In the genomic region with DNA sequence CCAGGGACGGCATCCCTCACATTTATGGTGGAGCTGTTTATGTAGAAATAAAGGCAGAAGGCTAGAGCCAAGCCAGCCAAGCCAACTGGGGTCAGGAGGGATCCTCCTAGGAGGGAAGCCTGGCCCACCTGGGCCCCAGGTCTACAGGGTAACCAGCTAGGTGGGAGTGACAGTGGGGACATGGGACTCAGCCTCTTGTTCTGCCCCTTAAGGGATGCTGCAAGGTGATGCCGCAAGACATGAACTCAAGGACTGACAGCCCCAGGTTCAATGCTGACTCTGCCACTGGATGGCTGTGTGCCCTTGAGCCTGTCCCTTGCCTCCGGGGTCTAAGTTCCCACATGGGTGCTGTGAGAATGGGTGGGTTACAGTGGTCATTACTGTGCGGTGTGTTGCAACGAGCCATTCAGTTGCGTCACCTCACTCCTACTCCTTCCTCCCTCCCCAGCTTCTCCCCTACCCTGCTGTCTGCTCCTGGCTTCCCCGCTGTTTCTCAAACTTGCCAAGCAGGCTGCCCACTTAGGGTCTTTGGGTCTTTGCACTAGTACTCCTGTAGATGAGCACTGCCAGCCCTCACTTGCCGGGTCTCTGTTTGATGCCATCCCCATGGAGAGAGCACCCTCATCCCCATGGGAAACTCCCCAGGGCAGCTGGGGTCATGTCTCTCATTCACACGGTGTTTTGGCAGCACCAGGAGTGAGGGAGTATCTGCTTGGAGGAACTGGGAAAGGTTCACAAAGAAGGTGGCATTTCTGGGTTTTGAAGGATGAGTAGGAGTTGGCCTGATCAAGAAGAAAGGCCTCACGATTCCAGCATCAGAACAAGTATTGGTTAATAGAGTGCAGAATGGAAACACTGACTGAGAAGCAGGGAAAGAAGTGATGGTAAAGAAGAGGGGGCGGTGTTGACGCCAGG, we compare ENCODE assay signal across 17 cellular contexts. TPM values are rescaled to one million over a fixed set of nuclear protein-coding genes. Genes with fewer than 3 reads are reported as not detected.
DNase-seq lines count a peak whose midpoint lies in the region; ATAC-seq and TF ChIP-seq lines count a peak whose summit lies in the region.
"Had no signal": no experiment of that assay in that cellular context is flagged by ENCODE, and none has a peak within 500 bp of the region (broad histone marks: within the 10 kb centered on the region; RNA-seq: fewer than 3 reads in every experiment).

No MANE protein-coding gene starts in this region.

- no peak for DNase-seq in activated naive CD4-positive, alpha-beta T cell treated with anti-CD3 and anti-CD28 coated beads, Interleukin-2, amount 10 ng/mL, durations not matched to agents 7 days and 5 days
- DNase-seq in NB4 (ENCODE audit: low read depth) (peak; percentile 78), fibroblast of pulmonary artery (ENCODE audit: low read depth) (peak; percentile 42), sigmoid colon (peak; percentile 39), esophagus muscularis mucosa (ENCODE audit: extremely low spot score) (no peak)
- DNase-seq: COR-L47, EL, H9, NCI-H1930, NCI-H2171, NCI-H446 treated with DMSO at 0.1 percent for 48 hours, NCI-H82 had no signal

- no peaks in the 10 kb centered on the region for H3K9me3 Mint-ChIP-seq in activated naive CD4-positive, alpha-beta T cell treated with anti-CD3 and anti-CD28 coated beads, Interleukin-2, amount 50 U/mL, for 24 hours
- H3K9me3 Mint-ChIP-seq in activated naive CD4-positive, alpha-beta T cell treated with anti-CD3 and anti-CD28 coated beads, Interleukin-2, amount 10 ng/mL, durations not matched to agents 7 days and 5 days: no peaks in the 10 kb centered on the region

- peaks cover 7% of the 10 kb centered on the region for H3K27me3 Mint-ChIP-seq in activated naive CD4-positive, alpha-beta T cell treated with anti-CD3 and anti-CD28 coated beads, Interleukin-2, amount 50 U/mL, for 24 hours
- peaks cover 83% of the 10 kb centered on the region for H3K27me3 Mint-ChIP-seq in activated naive CD4-positive, alpha-beta T cell treated with anti-CD3 and anti-CD28 coated beads, Interleukin-2, amount 10 ng/mL, durations not matched to agents 7 days and 5 days

- TF ChIP-seq EP300 in sigmoid colon (IDR thresholded peaks at IDR 0.05): no peak
- no peak for TF ChIP-seq EP300 in esophagus muscularis mucosa (IDR thresholded peaks at IDR 0.05)

- H3K27ac ChIP-seq in sigmoid colon (no peak overlapping the region), esophagus muscularis mucosa (replicated peaks in 1 of 4) (no peak overlapping the region)
- H3K27ac ChIP-seq: A549, C4-2B had no signal

- H3K27me3 ChIP-seq in sigmoid colon: peaks cover 0 to 14% (median 0%) of the 10 kb centered on the region in 3 donors
- H3K27me3 ChIP-seq in esophagus muscularis mucosa: peaks cover 0 to 29% (median 0%) of the 10 kb centered on the region in 4 donors

- 83 to 89% methylated on average over 12 of the region's 12 CpGs for WGBS in sigmoid colon, 2 donors
- WGBS in esophagus muscularis mucosa: 78% methylated on average over 9 of the region's 12 CpGs

- ATAC-seq in GM18505 (IDR thresholded peaks at IDR 0.05; ENCODE audit: unreplicated experiment) (no peak), HG03097 (IDR thresholded peaks at IDR 0.05; ENCODE audit: low FRiP score, unreplicated experiment) (no peak)
- ATAC-seq: A549 had no signal

- TF ChIP-seq POLR2A in NB4 (IDR thresholded peaks at IDR 0.05; ENCODE audit: extremely low read depth, insufficient read length): no peak
- TF ChIP-seq POLR2A in sigmoid colon (IDR thresholded peaks at IDR 0.05): no peak
- no peak for TF ChIP-seq POLR2A in GM18505 (IDR thresholded peaks at IDR 0.05; ENCODE audit: borderline replicate concordance, extremely low read depth, insufficient read depth, insufficient read length)
- TF ChIP-seq POLR2A in esophagus muscularis mucosa (IDR thresholded peaks at IDR 0.05; ENCODE audit: low read depth): no peak

- intact Hi-C loops in sigmoid colon (cut with DNase I): no loop called here
- intact Hi-C loops in esophagus muscularis mucosa (cut with DNase I): no loop called here

- no peaks in the 10 kb centered on the region for H3K36me3 ChIP-seq in sigmoid colon
- H3K36me3 ChIP-seq in esophagus muscularis mucosa: no peaks in the 10 kb centered on the region

- H3K4me3 Mint-ChIP-seq in activated naive CD4-positive, alpha-beta T cell treated with anti-CD3 and anti-CD28 coated beads, Interleukin-2, amount 50 U/mL, for 24 hours: no peak overlapping the region
- no peak overlapping the region for H3K4me3 Mint-ChIP-seq in activated naive CD4-positive, alpha-beta T cell treated with anti-CD3 and anti-CD28 coated beads, Interleukin-2, amount 10 ng/mL, durations not matched to agents 7 days and 5 days
- H3K4me3 Mint-ChIP-seq: H9 had no signal

- H3K4me1 ChIP-seq in sigmoid colon (no peaks in the 10 kb centered on the region), esophagus muscularis mucosa (peaks cover 0 to 8% (median 2%) of the 10 kb centered on the region in 4 donors)

- CTCF ChIA-PET in activated naive CD4-positive, alpha-beta T cell treated with anti-CD3 and anti-CD28 coated beads, Interleukin-2, amount 10 ng/mL, durations not matched to agents 7 days and 5 days (lab: Charles Lee): no interaction called here

- TF ChIP-seq CTCF in NB4 (IDR thresholded peaks at IDR 0.05; ENCODE audit: low read depth, low read length) (no peak), fibroblast of pulmonary artery (IDR thresholded peaks at IDR 0.05; ENCODE audit: low read length, missing control alignments) (no peak), sigmoid colon (IDR thresholded peaks at IDR 0.05) (no peak), esophagus muscularis mucosa (IDR thresholded peaks at IDR 0.05) (no peak)

- no peak overlapping the region for H3K4me3 ChIP-seq in NB4 (ENCODE audit: low read depth, low read length)
- no peak overlapping the region for H3K4me3 ChIP-seq in fibroblast of pulmonary artery (replicated peaks; ENCODE audit: low read depth, low read length)
- H3K4me3 ChIP-seq in sigmoid colon: no peak overlapping the region
- no peak overlapping the region for H3K4me3 ChIP-seq in esophagus muscularis mucosa
- H3K4me3 ChIP-seq: A549 had no signal

- no peaks in the 10 kb centered on the region for H3K36me3 Mint-ChIP-seq in activated naive CD4-positive, alpha-beta T cell treated with anti-CD3 and anti-CD28 coated beads, Interleukin-2, amount 50 U/mL, for 24 hours
- no peaks in the 10 kb centered on the region for H3K36me3 Mint-ChIP-seq in activated naive CD4-positive, alpha-beta T cell treated with anti-CD3 and anti-CD28 coated beads, Interleukin-2, amount 10 ng/mL, durations not matched to agents 7 days and 5 days

- no peaks in the 10 kb centered on the region for H3K4me1 Mint-ChIP-seq in activated naive CD4-positive, alpha-beta T cell treated with anti-CD3 and anti-CD28 coated beads, Interleukin-2, amount 50 U/mL, for 24 hours
- no peaks in the 10 kb centered on the region for H3K4me1 Mint-ChIP-seq in activated naive CD4-positive, alpha-beta T cell treated with anti-CD3 and anti-CD28 coated beads, Interleukin-2, amount 10 ng/mL, durations not matched to agents 7 days and 5 days

- H3K27ac Mint-ChIP-seq in activated naive CD4-positive, alpha-beta T cell treated with anti-CD3 and anti-CD28 coated beads, Interleukin-2, amount 50 U/mL, for 24 hours: peak overlapping the region; percentile 24
- no peak overlapping the region for H3K27ac Mint-ChIP-seq in activated naive CD4-positive, alpha-beta T cell treated with anti-CD3 and anti-CD28 coated beads, Interleukin-2, amount 10 ng/mL, durations not matched to agents 7 days and 5 days

- H3K9me3 ChIP-seq in sigmoid colon (no peaks in the 10 kb centered on the region), esophagus muscularis mucosa (no peaks in the 10 kb centered on the region)
- H3K9me3 ChIP-seq: A549 had no signal

RNA-seq across cellular contexts. Expression of a gene that starts 43.0 kb away (rescaled TPM):
- total RNA-seq in sigmoid colon (10 to 100 TPM; 16.1 to 25.7 (median 20.5) TPM), esophagus muscularis mucosa (10 to 100 TPM; 28.7 to 40.7 (median 35.5) TPM)
- 10 to 100 TPM in 1 of 3 donors, 1 to 10 TPM in 2; 8.3 to 13.6 (median 8.4) TPM for polyA plus RNA-seq in sigmoid colon

Comparison
In these comparisons a context has a peak if more than half of its experiments do, and no peak if none do; other contexts are left out.
1. DNase-seq: peak in NB4 (single experiment), fibroblast of pulmonary artery (single experiment) and sigmoid colon (single experiment); none in activated naive CD4-positive, alpha-beta T cell treated with anti-CD3 and anti-CD28 coated beads, Interleukin-2, amount 10 ng/mL, durations not matched to agents 7 days and 5 days (single experiment) and esophagus muscularis mucosa (single experiment).